Comparison of ENCODE assay signal across 10 cellular contexts in the genomic region with DNA sequence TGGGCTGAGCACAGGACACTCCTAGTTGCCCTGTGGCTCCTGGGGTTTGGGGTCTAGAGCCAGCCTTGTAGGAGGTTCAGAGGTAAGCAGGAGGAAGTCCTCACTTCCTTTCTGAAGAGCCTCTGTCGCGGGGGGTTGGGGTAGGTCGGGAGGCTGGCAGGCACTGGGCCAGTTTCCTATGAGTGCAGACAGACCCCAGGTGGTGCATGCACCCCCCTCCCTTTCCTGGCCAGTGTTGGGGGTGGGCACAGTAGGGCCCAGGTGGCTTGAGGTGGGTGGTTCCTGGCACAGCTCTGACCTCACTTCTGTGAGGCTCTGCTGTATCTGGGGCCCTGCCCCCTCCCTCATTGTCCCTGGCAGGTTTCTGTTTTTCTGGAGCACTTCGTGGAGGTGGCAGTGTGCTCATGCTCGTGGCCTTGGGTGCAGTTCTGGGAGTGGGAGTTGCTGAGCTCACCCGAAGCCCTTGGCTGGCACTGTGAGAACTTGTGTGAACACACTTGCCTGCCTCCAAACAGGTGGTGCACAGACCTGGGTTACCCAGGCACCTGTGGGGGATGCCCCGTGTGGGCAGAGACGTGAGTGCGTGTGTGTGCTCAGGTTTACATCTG. TPM values are rescaled to one million over a fixed set of nuclear protein-coding genes. Genes with fewer than 3 reads are reported as not detected.
DNase-seq lines count a peak whose midpoint lies in the region; ATAC-seq, FAIRE-seq and TF ChIP-seq lines count a peak whose summit lies in the region.
"Had no signal": no experiment of that assay in that cellular context is flagged by ENCODE, and none has a peak within 500 bp of the region (broad histone marks: within the 10 kb centered on the region; RNA-seq: fewer than 3 reads in every experiment).

No MANE protein-coding gene starts in this region.

- TF ChIP-seq POLR2A in GM12891 (IDR thresholded peaks at IDR 0.05; ENCODE audit: low read depth, low read length), result no peak

- H3K79me2 ChIP-seq in Loucy (ENCODE audit: insufficient read depth, low read length) (peaks cover 42% of the 10 kb centered on the region), astrocyte (ENCODE audit: insufficient read depth, low read length) (no peaks in the 10 kb centered on the region), osteoblast (ENCODE audit: insufficient read depth, low read length) (no peaks in the 10 kb centered on the region)

- H3K27ac Mint-ChIP-seq in astrocyte (ENCODE audit: unreplicated experiment), result no peak overlapping the region

- peaks cover 7% of the 10 kb centered on the region for H3K4me1 Mint-ChIP-seq in astrocyte (ENCODE audit: low read depth, unreplicated experiment)

- H3K4me3 ChIP-seq in Loucy (ENCODE audit: low read length, poor library complexity, severe bottlenecking) (peak overlapping the region; percentile 86), astrocyte (ENCODE audit: insufficient read depth, low read depth, low read length) (no peak overlapping the region), osteoblast (ENCODE audit: insufficient read depth, low read length) (no peak overlapping the region)

- peak; percentile 62 for DNase-seq in GM12891 (ENCODE audit: insufficient read length, low spot score)
- DNase-seq in astrocyte (ENCODE audit: low read depth), result no peak
- DNase-seq in osteoblast (ENCODE audit: insufficient read length, low spot score, missing footprints), result peak; percentile 87
- no peak for DNase-seq in DMS114 treated with DMSO at 0.1 percent for 48 hours (lab: John Stamatoyannopoulos, UW; ENCODE audit: unreplicated experiment)
- DNase-seq in GOT3 (lab: John Stamatoyannopoulos, UW), result no peak
- DNase-seq in 8988T, result no peak
- DNase-seq: brain microvascular endothelial cell, NCI-H510A treated with DMSO at 0.1 percent for 48 hours had no signal

- no peaks in the 10 kb centered on the region for H3K9me3 Mint-ChIP-seq in astrocyte (ENCODE audit: unreplicated experiment)

- H3K9me3 ChIP-seq in Loucy (ENCODE audit: insufficient read depth, low read depth, low read length) (no peaks in the 10 kb centered on the region), astrocyte (ENCODE audit: insufficient read depth, low read depth, low read length) (no peaks in the 10 kb centered on the region), osteoblast (ENCODE audit: low read depth, low read length) (no peaks in the 10 kb centered on the region)

- H3K27ac ChIP-seq in astrocyte (ENCODE audit: low read depth, low read length) (no peak overlapping the region), osteoblast (ENCODE audit: low read depth, low read length) (no peak overlapping the region)
- H3K27ac ChIP-seq: brain microvascular endothelial cell had no signal

- TF ChIP-seq CTCF in Loucy (conservative IDR thresholded peaks at IDR 0.05; ENCODE audit: low read length), result no peak; the same call in 1 of the 2 replicates
- TF ChIP-seq CTCF in astrocyte (IDR thresholded peaks at IDR 0.05; ENCODE audit: insufficient read depth, low read depth, low read length), result no peak
- TF ChIP-seq CTCF in osteoblast (IDR thresholded peaks at IDR 0.05; ENCODE audit: extremely low read depth, low read depth, low read length), result no peak

- peak overlapping the region; percentile 77 for H3K9ac ChIP-seq in Loucy (ENCODE audit: low read depth, low read length, poor library complexity, severe bottlenecking)
- no peak overlapping the region for H3K9ac ChIP-seq in astrocyte (ENCODE audit: low read length)

- H4K20me1 ChIP-seq in Loucy (ENCODE audit: insufficient read depth, low read length, poor library complexity, severe bottlenecking) (no peaks in the 10 kb centered on the region), astrocyte (ENCODE audit: insufficient read depth, low read length) (peaks cover 10% of the 10 kb centered on the region), osteoblast (ENCODE audit: insufficient read depth, low read length) (no peaks in the 10 kb centered on the region)

- FAIRE-seq in GM12891 (lab: Jason Lieb, UNC) (no peak), astrocyte (lab: Jason Lieb, UNC) (no peak)

- peaks cover 53% of the 10 kb centered on the region for H3K27me3 Mint-ChIP-seq in astrocyte (ENCODE audit: low read depth, unreplicated experiment)

- H3K36me3 Mint-ChIP-seq in astrocyte (ENCODE audit: low read depth, unreplicated experiment), result peaks cover 2% of the 10 kb centered on the region

- peak overlapping the region; percentile 64 for H3K4me3 Mint-ChIP-seq in astrocyte (ENCODE audit: unreplicated experiment)

- H3K9me2 ChIP-seq in Loucy (replicated peaks; ENCODE audit: low read depth, low read length), result no peaks in the 10 kb centered on the region

- H3K4me2 ChIP-seq in Loucy (ENCODE audit: low read depth, low read length, poor library complexity, severe bottlenecking) (peak overlapping the region; percentile 80), astrocyte (ENCODE audit: low read length) (no peak overlapping the region), osteoblast (ENCODE audit: insufficient read depth, low read length) (no peak overlapping the region)

- no peak overlapping the region for H2AFZ ChIP-seq in Loucy (ENCODE audit: low read length)
- no peak overlapping the region for H2AFZ ChIP-seq in astrocyte (ENCODE audit: low read depth, low read length)
- no peak overlapping the region for H2AFZ ChIP-seq in osteoblast (ENCODE audit: low read length)

- H3F3A ChIP-seq in Loucy (ENCODE audit: low read depth), result 0 out of 2 replicates have a peak, but pooled peaks cover 9% of the 10 kb centered on the region

- no peaks in the 10 kb centered on the region for H3K27me3 ChIP-seq in Loucy (ENCODE audit: insufficient read depth, low read length, poor library complexity, severe bottlenecking)
- H3K27me3 ChIP-seq in astrocyte (ENCODE audit: insufficient read depth, low read length), result peaks cover 6% of the 10 kb centered on the region
- H3K27me3 ChIP-seq in osteoblast (ENCODE audit: insufficient read depth, low read length), result peaks cover 35% of the 10 kb centered on the region
- H3K27me3 ChIP-seq: brain microvascular endothelial cell had no signal

- H3K36me3 ChIP-seq in Loucy (ENCODE audit: insufficient read depth, low read length) (no peaks in the 10 kb centered on the region), astrocyte (ENCODE audit: insufficient read depth, low read length) (no peaks in the 10 kb centered on the region), osteoblast (ENCODE audit: insufficient read depth, low read length) (no peaks in the 10 kb centered on the region)
- H3K36me3 ChIP-seq: brain microvascular endothelial cell had no signal

- H3K4me1 ChIP-seq in Loucy (ENCODE audit: insufficient read depth, low read length, poor library complexity, severe bottlenecking) (peaks cover 65% of the 10 kb centered on the region), astrocyte (ENCODE audit: insufficient read depth, low read length) (peaks cover 15% of the 10 kb centered on the region), osteoblast (ENCODE audit: insufficient read depth, low read length) (no peaks in the 10 kb centered on the region)

- ATAC-seq in GM21526 (IDR thresholded peaks at IDR 0.05; ENCODE audit: low FRiP score, unreplicated experiment), result no peak

TF ChIP-seq in GM12891, 5 proteins besides CTCF, POLR2A, EP300 and RAD21:
- TF ChIP-seq POLR2AphosphoS5 (IDR thresholded peaks at IDR 0.05; ENCODE audit: low read depth, low read length) (no peak), POU2F2 (IDR thresholded peaks at IDR 0.05; ENCODE audit: low read depth, low read length) (no peak), SPI1 (IDR thresholded peaks at IDR 0.05; ENCODE audit: low read depth, low read length) (peak; percentile 79), TAF1 (IDR thresholded peaks at IDR 0.05; ENCODE audit: low read depth, low read length) (no peak), PAX5 (IDR thresholded peaks at IDR 0.05; ENCODE audit: insufficient read depth, low read length, severe bottlenecking) (no peak)
TF ChIP-seq in GM12891: peak in this region for 1.

RNA-seq across cellular contexts. Expression of a gene that starts 1.8 kb away (rescaled TPM):
- 4.1 TPM for polyA plus RNA-seq in GM12891 (2012; ENCODE audit: low read depth, missing spikeins)
- total RNA-seq in astrocyte, result 1.8 and 2.0 TPM in 2 replicates
- under 0.01 and 0.29 TPM in 2 replicates for total RNA-seq in osteoblast

RNA-seq across cellular contexts. Expression of a gene that starts 38.9 kb away (rescaled TPM):
- 0.05 TPM for polyA plus RNA-seq in GM12891 (2012; ENCODE audit: low read depth, missing spikeins)
- total RNA-seq in astrocyte (0.43 TPM in 1 of 2 replicates, not detected in the other), osteoblast (not detected in 2 replicates)

Comparison
In these comparisons a context has a peak if more than half of its experiments do, and no peak if none do; other contexts are left out.
1. DNase-seq: peak in GM12891 (single experiment) and osteoblast (single experiment); none in astrocyte (single experiment), DMS114 treated with DMSO at 0.1 percent for 48 hours (single experiment), GOT3 (single experiment) and 8988T (single experiment).